Comparison of ENCODE assay signal across 8 cellular contexts in the genomic region with DNA sequence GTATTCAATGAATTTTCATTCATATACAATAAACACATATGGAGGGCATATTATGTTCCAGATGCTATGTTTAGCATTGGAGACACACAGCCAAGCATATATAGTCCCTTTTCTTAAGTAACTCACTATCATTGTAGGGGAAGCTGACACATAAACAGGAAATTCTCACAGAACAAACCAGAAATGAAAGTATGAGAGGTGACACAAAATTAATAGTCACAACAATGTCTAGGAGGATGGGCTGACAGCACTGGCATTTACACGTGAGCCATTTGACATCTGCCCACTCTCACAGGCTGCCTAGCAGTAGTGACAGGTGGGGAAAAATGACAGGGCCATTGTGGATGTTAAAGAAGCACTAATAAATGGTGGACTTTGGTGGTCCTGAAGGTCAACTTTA. TPM values are rescaled to one million over a fixed set of nuclear protein-coding genes. Genes with fewer than 3 reads are reported as not detected.
DNase-seq lines count a peak whose midpoint lies in the region; ATAC-seq and TF ChIP-seq lines count a peak whose summit lies in the region.

No MANE protein-coding gene starts in this region.

- peaks cover 40% of the 10 kb centered on the region for H3K4me1 Mint-ChIP-seq in activated T-cell treated with anti-CD3 and anti-CD28 coated beads, Interleukin-2, amount 50 U/mL, for 72 hours (ENCODE audit: low read depth)
- peaks cover 38% of the 10 kb centered on the region for H3K4me1 Mint-ChIP-seq in memory B cell

- H3K27ac Mint-ChIP-seq in activated T-cell treated with anti-CD3 and anti-CD28 coated beads, Interleukin-2, amount 50 U/mL, for 72 hours, result peak overlapping the region; percentile 100
- H3K27ac Mint-ChIP-seq in memory B cell, result peak overlapping the region; percentile 99

- DNase-seq in activated CD4-positive, alpha-beta T cell treated with anti-CD3 and anti-CD28 coated beads for 1 hour, result peak; percentile 30
- no peak for DNase-seq in activated CD4-positive, alpha-beta T cell treated with anti-CD3 and anti-CD28 coated beads, Interleukin-2, amount 50 U/mL, for 48 hours
- peak; percentile 49 to 50 for DNase-seq in activated T-cell treated with anti-CD3 and anti-CD28 coated beads, Interleukin-2, amount 50 U/mL, for 72 hours
- DNase-seq in memory B cell (ENCODE audit: low spot score in 2 of 2), result peak in 1 of 2 donors; percentile 41
- no peak for DNase-seq in tibial artery
- no peak for DNase-seq in nucleus accumbens (lab: John Stamatoyannopoulos, UW)

- H3K27me3 ChIP-seq in tibial artery, result no peaks in the 10 kb centered on the region

- H3K9me3 Mint-ChIP-seq in activated T-cell treated with anti-CD3 and anti-CD28 coated beads, Interleukin-2, amount 50 U/mL, for 72 hours, result peaks cover 0 to 4% of the 10 kb centered on the region in 2 donors
- H3K9me3 Mint-ChIP-seq in memory B cell, result no peaks in the 10 kb centered on the region

- peak; percentile 15 to 29 for ATAC-seq in activated T-cell treated with anti-CD3 and anti-CD28 coated beads, Interleukin-2, amount 50 U/mL, for 72 hours (replicated peaks in 1 of 2)
- ATAC-seq in memory B cell (ENCODE audit: low read depth), result peak; percentile 13
- no peak for ATAC-seq in GM21576 (IDR thresholded peaks at IDR 0.05; ENCODE audit: unreplicated experiment)
- no peak for ATAC-seq in GM19328 (IDR thresholded peaks at IDR 0.05; ENCODE audit: unreplicated experiment)

- peaks cover 14 to 19% of the 10 kb centered on the region in 2 donors for H3K36me3 Mint-ChIP-seq in activated T-cell treated with anti-CD3 and anti-CD28 coated beads, Interleukin-2, amount 50 U/mL, for 72 hours (ENCODE audit: insufficient read depth in 2 of 2)
- peaks cover 4% of the 10 kb centered on the region for H3K36me3 Mint-ChIP-seq in memory B cell

- intact Hi-C loops in tibial artery (cut with DNase I; ENCODE audit: low total_unique reads), result loop anchor here (5.0 kb wide), 1 partner anchor 41 kb away; the partner anchor contains the start of gene MRPL1

- no peak overlapping the region for H3K4me3 ChIP-seq in tibial artery

- H3K36me3 ChIP-seq in tibial artery, result no peaks in the 10 kb centered on the region

- no peaks in the 10 kb centered on the region for H3K9me3 ChIP-seq in tibial artery

- H3K4me3 Mint-ChIP-seq in activated T-cell treated with anti-CD3 and anti-CD28 coated beads, Interleukin-2, amount 50 U/mL, for 72 hours, result peak overlapping the region; percentile 91 to 99
- H3K4me3 Mint-ChIP-seq in memory B cell, result peak overlapping the region; percentile 67

- H3K27ac ChIP-seq in tibial artery, result peak overlapping the region; percentile 98 to 99

- no peak for TF ChIP-seq CTCF in tibial artery (IDR thresholded peaks at IDR 0.05)

- no peaks in the 10 kb centered on the region for H3K27me3 Mint-ChIP-seq in activated T-cell treated with anti-CD3 and anti-CD28 coated beads, Interleukin-2, amount 50 U/mL, for 72 hours (ENCODE audit: low read depth)
- H3K27me3 Mint-ChIP-seq in memory B cell, result no peaks in the 10 kb centered on the region

- peaks cover 0 to 23% (median 17%) of the 10 kb centered on the region in 4 donors for H3K4me1 ChIP-seq in tibial artery

RNA-seq across cellular contexts. Expression of gene CNOT6L, which starts 2.6 kb away (rescaled TPM):
- total RNA-seq in activated T-cell treated with anti-CD3 and anti-CD28 coated beads, Interleukin-2, amount 50 U/mL, for 72 hours, result 100 to 1,000 TPM; 209 to 223 TPM

RNA-seq across cellular contexts. Expression of gene MRPL1, which starts 40.9 kb away (rescaled TPM):
- total RNA-seq in activated T-cell treated with anti-CD3 and anti-CD28 coated beads, Interleukin-2, amount 50 U/mL, for 72 hours, result 10 to 100 TPM; 39.3 to 76.8 TPM

Comparison
In these comparisons a context has a peak if more than half of its experiments do, and no peak if none do; other contexts are left out.
1. DNase-seq: peak in activated CD4-positive, alpha-beta T cell treated with anti-CD3 and anti-CD28 coated beads for 1 hour (single experiment) and activated T-cell treated with anti-CD3 and anti-CD28 coated beads, Interleukin-2, amount 50 U/mL, for 72 hours (2 of 2); none in activated CD4-positive, alpha-beta T cell treated with anti-CD3 and anti-CD28 coated beads, Interleukin-2, amount 50 U/mL, for 48 hours (0 of 2), tibial artery (0 of 2) and nucleus accumbens (0 of 56).
2. ATAC-seq: peak in activated T-cell treated with anti-CD3 and anti-CD28 coated beads, Interleukin-2, amount 50 U/mL, for 72 hours (2 of 2) and memory B cell (single experiment); none in GM21576 (single experiment) and GM19328 (single experiment).